Comparison of ENCODE assay signal across 15 cellular contexts in genomic region chr2:175074478-175074877, GRCh38.
DNase-seq lines count a peak whose midpoint lies in the region; ATAC-seq and TF ChIP-seq lines count a peak whose summit lies in the region.
"Had no signal": no experiment of that assay in that cellular context is flagged by ENCODE, and none has a peak within 500 bp of the region (broad histone marks: within the 10 kb centered on the region; RNA-seq: fewer than 3 reads in every experiment).

No MANE protein-coding gene starts in this region.

- H3K9me3 Mint-ChIP-seq in GM23338 (no peaks in the 10 kb centered on the region), H9 (no peaks in the 10 kb centered on the region; a peak in 1 of 5 replicates), neural progenitor cell (no peaks in the 10 kb centered on the region), osteocyte (ENCODE audit: unreplicated experiment) (no peaks in the 10 kb centered on the region)
- H3K9me3 Mint-ChIP-seq: CD4-positive, alpha-beta T cell had no signal

- H3K9me2 ChIP-seq in GM23338 (ENCODE audit: insufficient read depth): no peaks in the 10 kb centered on the region

- ATAC-seq in GM23338 (peak; percentile 73), HG03139 (IDR thresholded peaks at IDR 0.05; ENCODE audit: unreplicated experiment) (no peak)

- no peaks in the 10 kb centered on the region for H3K79me2 ChIP-seq in GM23338 (replicated peaks; ENCODE audit: insufficient read depth)
- no peaks in the 10 kb centered on the region for H3K79me2 ChIP-seq in H9 (ENCODE audit: insufficient read depth, low read length)
- no peaks in the 10 kb centered on the region for H3K79me2 ChIP-seq in neural progenitor cell (ENCODE audit: low read depth)

- no CpG with 5 or more reads among the region's 6 CpGs for WGBS in H9 (ENCODE audit: extremely low coverage, insufficient read length, low lambda C conversion rate)

- no peak overlapping the region for H2BK20ac ChIP-seq in H9 (ENCODE audit: low read depth, low read length, poor library complexity, severe bottlenecking)

- no peak overlapping the region for H4K8ac ChIP-seq in H9 (replicated peaks; ENCODE audit: insufficient read length, low read depth, low read length)

- no peaks in the 10 kb centered on the region for H3K79me1 ChIP-seq in H9 (ENCODE audit: insufficient read depth, low read depth, low read length, poor library complexity, severe bottlenecking)

- no peaks in the 10 kb centered on the region for H3F3A ChIP-seq in GM23338 (replicated peaks; ENCODE audit: low read depth)
- peaks cover 13% of the 10 kb centered on the region for H3F3A ChIP-seq in neural progenitor cell (ENCODE audit: low read depth)

- H2AFZ ChIP-seq in GM23338 (no peak overlapping the region), H9 (ENCODE audit: low read length) (no peak overlapping the region), neural progenitor cell (replicated peaks) (no peak overlapping the region)
- H2AFZ ChIP-seq: GM23248 had no signal

- no peak overlapping the region for H2BK120ac ChIP-seq in H9 (ENCODE audit: low read depth, low read length, poor library complexity, severe bottlenecking)

- H3K23me2 ChIP-seq in H9 (ENCODE audit: insufficient read length, low read depth, low read length, poor library complexity, severe bottlenecking): no peaks in the 10 kb centered on the region

- H3K4me3 ChIP-seq in GM23338: no peak overlapping the region
- H3K4me3 ChIP-seq in neural progenitor cell: no peak overlapping the region
- H3K4me3 ChIP-seq: GM23248 had no signal

- TF ChIP-seq CTCF in GM23338 (conservative IDR thresholded peaks at IDR 0.05; ENCODE audit: low read depth in 2 of 2) (no peak), H9 (conservative IDR thresholded peaks at IDR 0.05) (no peak), neural progenitor cell (IDR thresholded peaks at IDR 0.05) (no peak), osteocyte (IDR thresholded peaks at IDR 0.05) (no peak)

- H4K5ac ChIP-seq in H9 (ENCODE audit: insufficient read length, low read depth, low read length): no peak overlapping the region

- no peak overlapping the region for H2BK15ac ChIP-seq in H9 (ENCODE audit: low read depth, low read length)

- H2BK5ac ChIP-seq in H9 (ENCODE audit: insufficient read length, low read length): no peak overlapping the region

- no peak overlapping the region for H4K91ac ChIP-seq in H9 (ENCODE audit: insufficient read length, low read depth, low read length)

- no peak overlapping the region for H3K14ac ChIP-seq in H9 (ENCODE audit: insufficient read depth, low read length)

- no peak overlapping the region for H2AK5ac ChIP-seq in H9 (ENCODE audit: insufficient read length, low read length)

- H3K18ac ChIP-seq in H9 (ENCODE audit: insufficient read length, low read depth, low read length): no peak overlapping the region

- H3K4me1 Mint-ChIP-seq in GM23338: peaks cover 8% of the 10 kb centered on the region; the same call in 2 of the 3 replicates
- peaks cover 0 to 3% of the 10 kb centered on the region in 2 experiments; a peak in 2 of 4 replicates for H3K4me1 Mint-ChIP-seq in H9
- no peaks in the 10 kb centered on the region for H3K4me1 Mint-ChIP-seq in neural progenitor cell
- no peaks in the 10 kb centered on the region for H3K4me1 Mint-ChIP-seq in osteocyte (ENCODE audit: unreplicated experiment)

- no peaks in the 10 kb centered on the region for H4K20me1 ChIP-seq in GM23338 (replicated peaks; ENCODE audit: insufficient read depth)
- H4K20me1 ChIP-seq in H9 (ENCODE audit: control insufficient read depth, insufficient read depth, insufficient read length): no peaks in the 10 kb centered on the region
- H4K20me1 ChIP-seq in neural progenitor cell (ENCODE audit: low read depth): no peaks in the 10 kb centered on the region

- H2BK12ac ChIP-seq in H9 (ENCODE audit: insufficient read length, low read depth, low read length): no peak overlapping the region

- no peak overlapping the region for H3K23ac ChIP-seq in H9 (ENCODE audit: insufficient read length, low read depth, low read length)

- no peak overlapping the region for H3T11ph ChIP-seq in H9 (ENCODE audit: low read length)

- no peak overlapping the region for H3K4me3 Mint-ChIP-seq in GM23338
- no peak overlapping the region for H3K4me3 Mint-ChIP-seq in H9
- no peak overlapping the region for H3K4me3 Mint-ChIP-seq in neural progenitor cell
- H3K4me3 Mint-ChIP-seq in osteocyte (ENCODE audit: unreplicated experiment): no peak overlapping the region
- H3K4me3 Mint-ChIP-seq: CD4-positive, alpha-beta T cell had no signal

- H3K36me3 Mint-ChIP-seq in GM23338 (ENCODE audit: low read depth) (peaks cover 39% of the 10 kb centered on the region), H9 (ENCODE audit: insufficient read depth in 1 of 3, low read depth in 3 of 3) (peaks cover 13 to 46% (median 42%) of the 10 kb centered on the region in 3 experiments), neural progenitor cell (peaks cover 30% of the 10 kb centered on the region), osteocyte (ENCODE audit: unreplicated experiment) (peaks cover 26% of the 10 kb centered on the region)

- no peak overlapping the region for H3K27ac ChIP-seq in GM23338 (ENCODE audit: low read depth)
- H3K27ac ChIP-seq in H9 (ENCODE audit: insufficient read length, low read depth, low read length): no peak overlapping the region
- peak overlapping the region; percentile 16 for H3K27ac ChIP-seq in neural progenitor cell
- H3K27ac ChIP-seq: GM23248 had no signal

- peak overlapping the region; percentile 61; the same call in 1 of the 2 replicates for H3K27ac Mint-ChIP-seq in GM23338
- no peak overlapping the region for H3K27ac Mint-ChIP-seq in H9
- no peak overlapping the region for H3K27ac Mint-ChIP-seq in neural progenitor cell
- no peak overlapping the region for H3K27ac Mint-ChIP-seq in osteocyte (ENCODE audit: unreplicated experiment)
- H3K27ac Mint-ChIP-seq: CD4-positive, alpha-beta T cell had no signal

- H3K9me3 ChIP-seq in H9 (ENCODE audit: control insufficient read depth, low read depth, low read length) (no peaks in the 10 kb centered on the region), neural progenitor cell (ENCODE audit: low read depth) (no peaks in the 10 kb centered on the region)
- H3K9me3 ChIP-seq: BE2C, Caco-2 had no signal

- H3K36me3 ChIP-seq in GM23338 (ENCODE audit: insufficient read depth) (peaks cover 4% of the 10 kb centered on the region; the same call in 1 of the 2 replicates), neural progenitor cell (peaks cover 42% of the 10 kb centered on the region)
- H3K36me3 ChIP-seq: BE2C had no signal

- no peak overlapping the region for H3K56ac ChIP-seq in H9 (ENCODE audit: insufficient read length, low read depth, low read length)

- H3K9ac ChIP-seq in H9 (ENCODE audit: extremely low read depth, insufficient read length, low read length) (no peak overlapping the region), neural progenitor cell (no peak overlapping the region)
- H3K9ac ChIP-seq: GM23248 had no signal

- H3K27me3 Mint-ChIP-seq in GM23338 (ENCODE audit: insufficient read depth, low read depth, poor library complexity) (no peaks in the 10 kb centered on the region), H9 (ENCODE audit: low read depth) (no peaks in the 10 kb centered on the region), neural progenitor cell (ENCODE audit: insufficient read depth, low read depth) (no peaks in the 10 kb centered on the region), osteocyte (ENCODE audit: unreplicated experiment) (no peaks in the 10 kb centered on the region)
- H3K27me3 Mint-ChIP-seq: CD4-positive, alpha-beta T cell had no signal

- no peak overlapping the region for H3K4me2 ChIP-seq in GM23338
- H3K4me2 ChIP-seq in H9 (ENCODE audit: insufficient read depth, insufficient read length, low read length): no peak overlapping the region
- H3K4me2 ChIP-seq in neural progenitor cell: no peak overlapping the region

- H3K4me1 ChIP-seq in GM23338 (ENCODE audit: insufficient read depth): peaks cover 9% of the 10 kb centered on the region
- H3K4me1 ChIP-seq in H9 (ENCODE audit: insufficient read depth, low read length): no peaks in the 10 kb centered on the region
- H3K4me1 ChIP-seq in neural progenitor cell: no peaks in the 10 kb centered on the region
- H3K4me1 ChIP-seq: BE2C, Caco-2 had no signal

- DNase-seq in GM23338 (ENCODE audit: low spot score) (peak; percentile 30), H9 (peak; percentile 31), iPS-NIHi7 (ENCODE audit: extremely low spot score) (peak; percentile 22), neural progenitor cell (ENCODE audit: low spot score) (no peak), osteocyte (ENCODE audit: extremely low spot score, unreplicated experiment) (no peak), NCI-H2081 (lab: John Stamatoyannopoulos, UW) (no peak)
- DNase-seq: ACHN; BE2C; C1 segment of cervical spinal cord; Caco-2; CD4-positive, alpha-beta T cell; GDM1; GM23248; H7 had no signal

- H3K27me3 ChIP-seq in GM23338 (ENCODE audit: insufficient read depth) (no peaks in the 10 kb centered on the region), H9 (ENCODE audit: insufficient read depth, low read length) (no peaks in the 10 kb centered on the region), neural progenitor cell (no peaks in the 10 kb centered on the region)
- H3K27me3 ChIP-seq: BE2C had no signal

- H3K4ac ChIP-seq in H9 (ENCODE audit: low read depth, low read length): no peak overlapping the region

TF ChIP-seq in GM23338, 12 proteins besides CTCF, POLR2A, EP300 and RAD21:
- TF ChIP-seq NANOG (IDR thresholded peaks at IDR 0.05; ENCODE audit: borderline replicate concordance): no peak

Comparison
In these comparisons a context has a peak if more than half of its experiments do, and no peak if none do; other contexts are left out.
1. DNase-seq: peak in GM23338 (single experiment), H9 (single experiment) and iPS-NIHi7 (single experiment); none in neural progenitor cell (single experiment), osteocyte (single experiment) and NCI-H2081 (0 of 2).